In the genomic region with DNA sequence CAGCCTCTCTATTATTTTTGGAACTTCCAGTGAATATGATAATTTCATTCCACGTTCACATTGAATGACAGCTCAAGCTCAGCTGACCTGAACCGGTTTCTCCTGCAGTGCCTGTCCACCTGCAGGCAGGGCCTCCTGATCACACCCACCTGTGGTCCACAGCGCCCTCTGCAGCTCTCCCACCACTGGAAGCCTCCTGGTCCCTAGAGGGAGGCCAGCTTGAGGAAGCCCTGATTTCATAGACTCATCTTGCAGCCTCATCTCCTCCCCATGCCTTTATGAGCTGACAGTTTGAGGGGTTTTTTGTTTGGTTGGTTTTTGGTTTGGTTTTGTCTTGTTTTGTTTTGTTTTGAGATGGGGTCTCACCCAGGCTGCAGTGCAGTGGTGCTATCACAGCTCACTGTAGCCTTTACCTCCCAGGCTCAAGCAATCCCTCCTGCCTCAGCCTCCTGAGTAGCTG, we compare ENCODE assay signal across 1 cellular context.
TF ChIP-seq lines count a peak whose summit lies in the region.

No MANE protein-coding gene starts in this region.

TF ChIP-seq in HCT116, 20 proteins besides CTCF, POLR2A, EP300 and RAD21 (continued from another document):
- TF ChIP-seq, protein P1, sequence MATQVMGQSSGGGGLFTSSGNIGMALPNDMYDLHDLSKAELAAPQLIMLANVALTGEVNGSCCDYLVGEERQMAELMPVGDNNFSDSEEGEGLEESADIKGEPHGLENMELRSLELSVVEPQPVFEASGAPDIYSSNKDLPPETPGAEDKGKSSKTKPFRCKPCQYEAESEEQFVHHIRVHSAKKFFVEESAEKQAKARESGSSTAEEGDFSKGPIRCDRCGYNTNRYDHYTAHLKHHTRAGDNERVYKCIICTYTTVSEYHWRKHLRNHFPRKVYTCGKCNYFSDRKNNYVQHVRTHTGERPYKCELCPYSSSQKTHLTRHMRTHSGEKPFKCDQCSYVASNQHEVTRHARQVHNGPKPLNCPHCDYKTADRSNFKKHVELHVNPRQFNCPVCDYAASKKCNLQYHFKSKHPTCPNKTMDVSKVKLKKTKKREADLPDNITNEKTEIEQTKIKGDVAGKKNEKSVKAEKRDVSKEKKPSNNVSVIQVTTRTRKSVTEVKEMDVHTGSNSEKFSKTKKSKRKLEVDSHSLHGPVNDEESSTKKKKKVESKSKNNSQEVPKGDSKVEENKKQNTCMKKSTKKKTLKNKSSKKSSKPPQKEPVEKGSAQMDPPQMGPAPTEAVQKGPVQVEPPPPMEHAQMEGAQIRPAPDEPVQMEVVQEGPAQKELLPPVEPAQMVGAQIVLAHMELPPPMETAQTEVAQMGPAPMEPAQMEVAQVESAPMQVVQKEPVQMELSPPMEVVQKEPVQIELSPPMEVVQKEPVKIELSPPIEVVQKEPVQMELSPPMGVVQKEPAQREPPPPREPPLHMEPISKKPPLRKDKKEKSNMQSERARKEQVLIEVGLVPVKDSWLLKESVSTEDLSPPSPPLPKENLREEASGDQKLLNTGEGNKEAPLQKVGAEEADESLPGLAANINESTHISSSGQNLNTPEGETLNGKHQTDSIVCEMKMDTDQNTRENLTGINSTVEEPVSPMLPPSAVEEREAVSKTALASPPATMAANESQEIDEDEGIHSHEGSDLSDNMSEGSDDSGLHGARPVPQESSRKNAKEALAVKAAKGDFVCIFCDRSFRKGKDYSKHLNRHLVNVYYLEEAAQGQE (IDR thresholded peaks at IDR 0.05; ENCODE audit: low read depth), result no peak
- peak; percentile 60 for TF ChIP-seq POLR2AphosphoS5 (IDR thresholded peaks at IDR 0.05; ENCODE audit: low read depth, low read length)
